In the genomic region with DNA sequence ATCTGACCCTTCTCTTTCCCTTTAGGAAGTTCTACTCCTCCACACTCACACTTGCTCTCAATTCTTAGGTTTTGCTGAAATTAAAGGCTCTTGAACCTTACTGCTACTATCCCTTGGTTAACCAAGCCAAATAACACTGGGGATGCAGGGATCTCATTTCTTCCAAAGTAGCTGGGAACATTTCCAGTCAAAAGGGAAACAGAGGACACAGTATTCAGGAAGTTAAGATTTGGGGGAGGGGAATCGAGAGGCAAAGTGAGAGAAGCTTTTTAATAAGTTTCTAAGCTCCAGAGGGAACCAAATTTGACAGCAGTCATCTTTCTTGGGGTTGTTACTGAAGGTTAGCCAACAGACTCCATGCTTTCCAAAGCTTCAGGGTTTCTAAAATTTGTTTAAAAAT, we compare ENCODE assay signal across 17 cellular contexts. TPM values are rescaled to one million over a fixed set of nuclear protein-coding genes. Genes with fewer than 3 reads are reported as not detected.
A peak's percentile ranks its signal among the peaks of the same experiment; 100 is the strongest.
DNase-seq lines count a peak whose midpoint lies in the region; ATAC-seq, FAIRE-seq and TF ChIP-seq lines count a peak whose summit lies in the region.
"Had no signal": no experiment of that assay in that cellular context is flagged by ENCODE, and none has a peak within 500 bp of the region (broad histone marks: within the 10 kb centered on the region; RNA-seq: fewer than 3 reads in every experiment).

No MANE protein-coding gene starts in this region.

- RAD21 ChIA-PET in GM12878 (lab: Charles Lee; ENCODE audit: unreplicated experiment), result interaction anchor here (0.7 to 2.8 kb wide), 5 partner anchors 11 to 70 kb away, joined by 3 to 13 read pairs (median 4); no protein-coding TSS in a partner anchor

- POLR2A ChIA-PET in GM12878 (lab: Charles Lee), result interaction anchor here (0.5 to 2.4 kb wide), 4 partner anchors 10 to 459 kb away, joined by 3 to 11 read pairs (median 4); no protein-coding TSS in a partner anchor

- 50% methylated on average over 1 of the region's 1 CpG for WGBS in GM12878 (ENCODE audit: insufficient coverage, insufficient replicate concordance, low lambda C conversion rate, missing lambda C conversion rate)
- 5% methylated on average over 1 of the region's 1 CpG for WGBS in esophagus muscularis mucosa

- ATAC-seq in GM12878, result no peak
- ATAC-seq in GM21528 (IDR thresholded peaks at IDR 0.05; ENCODE audit: low FRiP score, unreplicated experiment), result no peak
- ATAC-seq: left colon had no signal

- H3K4me3 ChIP-seq in HL-60 (replicated peaks; ENCODE audit: insufficient read depth, low read length) (no peak overlapping the region), GM12878 (peak overlapping the region; percentile 44), neutrophil (ENCODE audit: low read depth in 1 of 2, low read length in 1 of 2) (no peak overlapping the region), esophagus muscularis mucosa (no peak overlapping the region)

- TF ChIP-seq POLR2A in GM12878 (IDR thresholded peaks at IDR 0.05; ENCODE audit: low read depth, low read length), result no peak
- no peak for TF ChIP-seq POLR2A in esophagus muscularis mucosa (IDR thresholded peaks at IDR 0.05; ENCODE audit: low read depth)

- intact Hi-C loops in GM12878 (cut with micrococcal nuclease; ENCODE audit: unreplicated experiment), result no loop called here
- intact Hi-C loops in esophagus muscularis mucosa (cut with DNase I), result no loop called here

- H3K27me3 ChIP-seq in HL-60 (ENCODE audit: insufficient read depth, poor library complexity, severe bottlenecking), result no peaks in the 10 kb centered on the region
- no peaks in the 10 kb centered on the region for H3K27me3 ChIP-seq in GM12878 (replicated peaks in 1 of 2; ENCODE audit: control insufficient read depth in 2 of 2, insufficient read depth in 2 of 2, low read length in 1 of 2)
- no peaks in the 10 kb centered on the region for H3K27me3 ChIP-seq in neutrophil
- H3K27me3 ChIP-seq in esophagus muscularis mucosa, result no peaks in the 10 kb centered on the region

- CTCF ChIA-PET in GM12878 (lab: Yijun Ruan, JAX), result interaction anchor here (1.0 to 2.1 kb wide), 4 partner anchors 23 to 42 kb away, joined by 3 to 7 read pairs (median 3); no protein-coding TSS in a partner anchor

- H4K20me1 ChIP-seq in GM12878 (ENCODE audit: control insufficient read depth, insufficient read depth), result no peaks in the 10 kb centered on the region; the same call in 1 of the 2 replicates

- in situ Hi-C loops in GM12878 (cut with MboI) (no loop called here), KBM-7 (cut with MboI; ENCODE audit: low pct_unique_long_range_greater_than_20kb, low sequenced_read_pairs) (no loop called here)

- BruUV-seq in GM12878 (replicated peaks; lab: Mats Ljungman, UMichigan), result no TSS peak

- H2AFZ ChIP-seq in GM12878 (ENCODE audit: control insufficient read depth, low read depth, low read length), result no peak overlapping the region

- no peak for TF ChIP-seq EP300 in GM12878 (IDR thresholded peaks at IDR 0.05; ENCODE audit: borderline replicate concordance in 1 of 2, control insufficient read depth in 1 of 2, low read depth in 2 of 2, low read length in 2 of 2)
- TF ChIP-seq EP300 in esophagus muscularis mucosa (IDR thresholded peaks at IDR 0.05), result no peak

- peak; percentile 34 for DNase-seq in CD1c-positive myeloid dendritic cell (ENCODE audit: extremely low spot score)
- no peak for DNase-seq in HL-60 (ENCODE audit: low read depth in 1 of 2, low spot score in 1 of 2)
- no peak for DNase-seq in GM12878 (ENCODE audit: low read depth, low spot score)
- DNase-seq in KBM-7, result no peak
- DNase-seq in activated CD4-positive, alpha-beta T cell treated with anti-CD3 and anti-CD28 coated beads, Interleukin-2, amount 50 U/mL, for 1 hour, result no peak
- DNase-seq in esophagus muscularis mucosa (ENCODE audit: extremely low spot score), result no peak
- DNase-seq: activated CD4-positive, alpha-beta T cell treated with anti-CD3 and anti-CD28 coated beads, Interleukin-2, amount 50 U/mL, for 4 hours; activated gamma-delta T cell; Kasumi-1; left colon; NCI-H1694 treated with DMSO at 0.1 percent for 48 hours; NCI-H69; retina; stimulated activated CD4-positive, alpha-beta T cell treated with anti-CD3 and anti-CD28 coated beads, Interleukin-4, amount 100 ng/mL, for 1 hour had no signal

- H3K79me2 ChIP-seq in GM12878 (ENCODE audit: control insufficient read depth, insufficient read depth, low read length), result peaks cover 93% of the 10 kb centered on the region

- H3K9me3 ChIP-seq in GM12878 (replicated peaks; ENCODE audit: control insufficient read depth, insufficient read depth, low read length) (no peaks in the 10 kb centered on the region; the same call in 2 of the 3 replicates), neutrophil (no peaks in the 10 kb centered on the region), esophagus muscularis mucosa (no peaks in the 10 kb centered on the region)

- H3K4me1 ChIP-seq in GM12878 (ENCODE audit: control insufficient read depth, insufficient read depth, low read length), result peaks cover 29% of the 10 kb centered on the region
- H3K4me1 ChIP-seq in neutrophil (ENCODE audit: control insufficient read depth in 1 of 2, insufficient read depth in 1 of 2, low read depth in 1 of 2, low read length in 1 of 2), result peaks cover 48 to 57% of the 10 kb centered on the region in 2 experiments
- H3K4me1 ChIP-seq in esophagus muscularis mucosa, result peaks cover 62 to 86% (median 82%) of the 10 kb centered on the region in 4 donors

- H3K27ac ChIP-seq in HL-60 (replicated peaks) (peak overlapping the region; percentile 24; the same call in 1 of the 2 replicates), GM12878 (ENCODE audit: control insufficient read depth, insufficient read depth) (peak overlapping the region; percentile 14; the same call in 1 of the 2 replicates), neutrophil (peak overlapping the region; percentile 54), esophagus muscularis mucosa (replicated peaks in 1 of 4) (peak overlapping the region in 1 of 4 donors; percentile 8)

- TF ChIP-seq RAD21 in GM12878 (IDR thresholded peaks at IDR 0.05; ENCODE audit: insufficient read depth, low read depth, low read length), result no peak

- SMC1A ChIA-PET in GM12878 (lab: Charles Lee; ENCODE audit: uncharacterized antibody, unreplicated experiment), result interaction anchor here (0.9 to 3.7 kb wide), 6 partner anchors 9 to 367 kb away, joined by 3 to 15 read pairs (median 9); no protein-coding TSS in a partner anchor

- H3K4me2 ChIP-seq in GM12878 (ENCODE audit: control insufficient read depth, insufficient read depth), result peak overlapping the region; percentile 57

- FAIRE-seq in GM12878 (lab: Jason Lieb, UNC), result no peak
- FAIRE-seq: bronchial epithelial cell had no signal

- H3K9ac ChIP-seq in GM12878 (ENCODE audit: control insufficient read depth, insufficient read depth, low read length), result no peak overlapping the region

- TF ChIP-seq CTCF in HL-60 (IDR thresholded peaks at IDR 0.05; ENCODE audit: insufficient read depth, low read length) (no peak), GM12878 (IDR thresholded peaks at IDR 0.05 in 2 of 3, conservative IDR thresholded peaks at IDR 0.05 in 1 of 3; ENCODE audit: control insufficient read depth in 2 of 3, extremely low read depth in 1 of 3, insufficient read depth in 1 of 3, low read depth in 3 of 3, low read length in 3 of 3) (no peak), neutrophil (IDR thresholded peaks at IDR 0.05) (no peak), esophagus muscularis mucosa (IDR thresholded peaks at IDR 0.05) (no peak)

- H3K36me3 ChIP-seq in GM12878 (ENCODE audit: control insufficient read depth in 2 of 2, insufficient read depth in 2 of 2, low read length in 1 of 2) (peaks cover 3 to 5% of the 10 kb centered on the region in 2 experiments; a peak in 3 of 4 replicates), neutrophil (peaks cover 7% of the 10 kb centered on the region), esophagus muscularis mucosa (peaks cover 0 to 12% (median 5%) of the 10 kb centered on the region in 4 donors)

RNA-seq across cellular contexts. Expression of a gene that starts 6.2 kb away (rescaled TPM):
- total RNA-seq in GM12878 (2013; cell fraction: nucleolus; rRNA removed), result 581 and 595 TPM in 2 replicates
- 228 and 270 TPM in 2 replicates for total RNA-seq in GM12878 (2014; rRNA removed)
- total RNA-seq in GM12878 (2014; rRNA removed; fragmentation: Illumina TruSeq; extraction: Trizol), result 248 and 251 TPM in 2 replicates
- total RNA-seq in GM12878 (2021), result 222 and 244 TPM in 2 replicates
- 164 TPM for polyA plus RNA-seq in GM12878 (2011; ENCODE audit: low read depth)
- 474 and 566 TPM in 2 replicates for polyA plus RNA-seq in GM12878 (2011; rRNA removed)
- polyA plus RNA-seq in GM12878 (2011; cell fraction: cytosol; rRNA removed), result 143 and 155 TPM in 2 replicates
- polyA plus RNA-seq in GM12878 (2011; cell fraction: nucleus; rRNA removed), result 289 and 340 TPM in 2 replicates
- 194 and 223 TPM in 2 replicates for polyA plus RNA-seq in GM12878 (2012)
- polyA plus RNA-seq in GM12878 (2014; fragmentation: Illumina TruSeq; extraction: Trizol), result 354 and 392 TPM in 2 replicates
- 100 to 1,000 TPM; 169 to 174 TPM for polyA plus RNA-seq in GM12878 (2014; fragmentation: Nextera tagmentation; extraction: Ambion mirVana)
- 232 and 290 TPM in 2 replicates for polyA plus RNA-seq in GM12878 (2014; rRNA removed)
- polyA plus RNA-seq in GM12878 (2016; fragmentation: Nextera tagmentation; extraction: Ambion mirVana), result 100 to 1,000 TPM; 315 to 334 TPM
- 174 and 362 TPM in 2 replicates for polyA minus RNA-seq in GM12878 (2011; rRNA and poly(A)+ RNA removed)
- polyA minus RNA-seq in GM12878 (2011; cell fraction: cytosol; rRNA and poly(A)+ RNA removed), result 88.3 and 99.6 TPM in 2 replicates
- polyA minus RNA-seq in GM12878 (2011; cell fraction: nucleus; rRNA and poly(A)+ RNA removed), result 110 and 165 TPM in 2 replicates
- total RNA-seq in esophagus muscularis mucosa, result 100 to 1,000 TPM; 272 to 335 (median 284) TPM

RNA-seq across cellular contexts. Expression of a gene that starts 6.4 kb away (rescaled TPM):
- total RNA-seq in GM12878 (2013; cell fraction: nucleolus; rRNA removed), result 398 and 445 TPM in 2 replicates
- 275 and 279 TPM in 2 replicates for total RNA-seq in GM12878 (2014; rRNA removed)
- 233 and 234 TPM in 2 replicates for total RNA-seq in GM12878 (2014; rRNA removed; fragmentation: Illumina TruSeq; extraction: Trizol)
- total RNA-seq in GM12878 (2021), result 344 and 348 TPM in 2 replicates
- 172 TPM for polyA plus RNA-seq in GM12878 (2011; ENCODE audit: low read depth)
- 88.3 and 135 TPM in 2 replicates for polyA plus RNA-seq in GM12878 (2011; rRNA removed)
- polyA plus RNA-seq in GM12878 (2011; cell fraction: cytosol; rRNA removed), result 161 and 182 TPM in 2 replicates
- polyA plus RNA-seq in GM12878 (2011; cell fraction: nucleus; rRNA removed), result 336 and 338 TPM in 2 replicates
- polyA plus RNA-seq in GM12878 (2012), result 264 and 294 TPM in 2 replicates
- 306 and 383 TPM in 2 replicates for polyA plus RNA-seq in GM12878 (2014; fragmentation: Illumina TruSeq; extraction: Trizol)
- polyA plus RNA-seq in GM12878 (2014; fragmentation: Nextera tagmentation; extraction: Ambion mirVana), result 10 to 100 TPM; 19.5 to 56.8 TPM
- polyA plus RNA-seq in GM12878 (2014; rRNA removed), result 166 and 180 TPM in 2 replicates
- 100 to 1,000 TPM; 264 to 273 TPM for polyA plus RNA-seq in GM12878 (2016; fragmentation: Nextera tagmentation; extraction: Ambion mirVana)
- polyA minus RNA-seq in GM12878 (2011; rRNA and poly(A)+ RNA removed), result 236 and 259 TPM in 2 replicates
- 110 and 125 TPM in 2 replicates for polyA minus RNA-seq in GM12878 (2011; cell fraction: cytosol; rRNA and poly(A)+ RNA removed)
- 148 and 204 TPM in 2 replicates for polyA minus RNA-seq in GM12878 (2011; cell fraction: nucleus; rRNA and poly(A)+ RNA removed)
- total RNA-seq in esophagus muscularis mucosa, result 100 to 1,000 TPM; 263 to 479 (median 304) TPM

RNA-seq across cellular contexts. Expression of a gene that starts 34.2 kb away (rescaled TPM):
- total RNA-seq in GM12878 (2013; cell fraction: nucleolus; rRNA removed), result 108 TPM in 2 replicates
- total RNA-seq in GM12878 (2014; rRNA removed) (36.0 and 45.0 TPM in 2 replicates), GM12878 (2014; rRNA removed; fragmentation: Illumina TruSeq; extraction: Trizol) (32.7 and 36.8 TPM in 2 replicates), GM12878 (2021) (62.6 and 67.5 TPM in 2 replicates), esophagus muscularis mucosa (10 to 100 TPM; 26.8 to 37.9 (median 30.2) TPM)
- 22.3 TPM for polyA plus RNA-seq in GM12878 (2011; ENCODE audit: low read depth)
- polyA plus RNA-seq in GM12878 (2011; rRNA removed) (47.1 and 51.8 TPM in 2 replicates), GM12878 (2014; fragmentation: Illumina TruSeq; extraction: Trizol) (36.8 and 47.7 TPM in 2 replicates), GM12878 (2014; fragmentation: Nextera tagmentation; extraction: Ambion mirVana) (1 to 10 TPM; 5.5 to 5.6 TPM), GM12878 (2014; rRNA removed) (31.2 and 35.1 TPM in 2 replicates), GM12878 (2016; fragmentation: Nextera tagmentation; extraction: Ambion mirVana) (10 to 100 TPM; 50.6 to 54.4 TPM)
- polyA plus RNA-seq in GM12878 (2011; cell fraction: cytosol; rRNA removed), result 30.7 and 31.1 TPM in 2 replicates
- 37.9 and 44.2 TPM in 2 replicates for polyA plus RNA-seq in GM12878 (2011; cell fraction: nucleus; rRNA removed)
- 15.6 and 22.4 TPM in 2 replicates for polyA plus RNA-seq in GM12878 (2012)
- polyA minus RNA-seq in GM12878 (2011; rRNA and poly(A)+ RNA removed), result 61.9 and 69.6 TPM in 2 replicates
- polyA minus RNA-seq in GM12878 (2011; cell fraction: cytosol; rRNA and poly(A)+ RNA removed), result 24.6 and 24.9 TPM in 2 replicates
- 20.8 and 29.6 TPM in 2 replicates for polyA minus RNA-seq in GM12878 (2011; cell fraction: nucleus; rRNA and poly(A)+ RNA removed)
